ENCODE assay signal across 22 cellular contexts in the genomic region with DNA sequence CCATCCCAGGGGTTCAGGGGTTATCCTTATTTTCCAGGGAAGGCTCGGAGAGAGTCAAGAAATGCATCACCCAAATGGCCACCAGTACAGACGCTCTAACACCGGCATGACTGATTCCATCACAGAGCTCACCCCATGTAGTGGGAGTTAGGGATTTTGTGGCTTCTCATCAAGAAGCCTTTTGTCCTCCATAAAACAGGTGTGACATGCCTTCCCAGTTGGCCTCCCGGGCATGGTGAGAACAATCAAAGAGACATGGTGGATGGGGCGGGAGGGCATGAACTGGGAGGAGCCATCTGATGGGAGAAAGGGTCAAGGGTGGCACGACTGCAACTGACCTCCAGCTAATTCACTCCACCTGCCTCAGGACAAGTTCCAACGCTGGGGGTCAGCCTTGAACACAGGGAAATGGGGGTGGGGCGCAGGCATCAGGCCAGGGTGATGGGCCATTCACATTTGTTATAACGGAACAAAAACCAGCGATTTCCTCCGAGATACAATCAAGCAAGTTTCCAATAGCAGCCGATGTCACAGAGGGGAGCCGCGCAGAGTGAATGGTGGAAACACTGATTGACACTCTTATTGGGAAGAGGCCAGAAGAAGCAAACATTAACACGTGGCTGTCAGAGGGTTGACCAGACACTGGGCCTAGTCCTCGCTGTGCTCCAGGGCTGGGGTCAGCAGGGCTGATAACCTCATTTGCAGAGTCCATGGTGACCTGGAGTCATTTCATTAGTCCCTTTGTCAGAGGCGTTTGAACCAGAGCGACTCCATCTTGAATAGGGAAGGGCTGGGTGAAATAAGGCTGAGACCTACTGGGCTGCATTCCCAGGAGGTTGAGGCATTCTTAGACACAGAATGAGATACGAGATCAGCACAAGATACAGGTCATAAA.
DNase-seq lines count a peak whose midpoint lies in the region; ATAC-seq, FAIRE-seq and TF ChIP-seq lines count a peak whose summit lies in the region.
"Had no signal": no experiment of that assay in that cellular context is flagged by ENCODE, and none has a peak within 500 bp of the region (broad histone marks: within the 10 kb centered on the region; RNA-seq: fewer than 3 reads in every experiment).

No MANE protein-coding gene starts in this region.

- peaks cover 0 to 3% (median under 1%) of the 10 kb centered on the region in 4 experiments; a peak in 2 of 7 replicates for H3K4me1 ChIP-seq in H1 (replicated peaks in 1 of 4; ENCODE audit: control insufficient read depth in 3 of 4, insufficient read depth in 4 of 4, low read length in 3 of 4)

- no peak for ATAC-seq in GM18867 (IDR thresholded peaks at IDR 0.05; ENCODE audit: unreplicated experiment)
- ATAC-seq in activated CD4-positive, alpha-beta T cell treated with anti-CD3 and anti-CD28 coated beads for 36 hours: no peak
- ATAC-seq: GM23338, HCT116, SK-N-SH treated with all-trans-retinoic acid at 6 μM for 48 hours had no signal

- CTCF ChIA-PET in H1 (lab: Charles Lee; ENCODE audit: partially characterized antibody): interaction anchor here (0.7 to 2.4 kb wide), 6 partner anchors 29 to 213 kb away, joined by 3 to 6 read pairs (median 4); no protein-coding TSS in a partner anchor
- CTCF ChIA-PET in activated CD4-positive, alpha-beta T cell treated with anti-CD3 and anti-CD28 coated beads for 36 hours (lab: Charles Lee): no interaction called here

- no peaks in the 10 kb centered on the region for H3K9me3 ChIP-seq in H1 (ENCODE audit: insufficient read depth in 2 of 2, low read depth in 1 of 2, low read length in 1 of 2)

- H2BK5ac ChIP-seq in H1 (ENCODE audit: low read depth, low read length): no peak overlapping the region

- no peak overlapping the region for H2BK120ac ChIP-seq in H1 (replicated peaks; ENCODE audit: low read depth, low read length)

- H4K8ac ChIP-seq in H1 (ENCODE audit: extremely low read depth, insufficient read depth, low read length): no peak overlapping the region

- intact Hi-C loops in posterior vena cava (cut with DNase I): no loop called here
- intact Hi-C loops in activated CD4-positive, alpha-beta T cell treated with anti-CD3 and anti-CD28 coated beads for 36 hours (cut with DNase I, micrococcal nuclease): no loop called here

- H3K79me1 ChIP-seq in H1 (ENCODE audit: low read depth, low read length): no peaks in the 10 kb centered on the region

- H2AK5ac ChIP-seq in H1 (ENCODE audit: low read depth, low read length): no peak overlapping the region

- no peak overlapping the region for H2BK15ac ChIP-seq in H1 (ENCODE audit: low read length)

- H3K9me3 Mint-ChIP-seq in activated CD4-positive, alpha-beta T cell treated with anti-CD3 and anti-CD28 coated beads for 36 hours (ENCODE audit: low read depth): no peaks in the 10 kb centered on the region
- H3K9me3 Mint-ChIP-seq: CD4-positive, CD25-positive, alpha-beta regulatory T cell; GM23338 had no signal

- H3K4me3 Mint-ChIP-seq in activated CD4-positive, alpha-beta T cell treated with anti-CD3 and anti-CD28 coated beads for 36 hours: no peak overlapping the region
- H3K4me3 Mint-ChIP-seq: B cell; CD4-positive, CD25-positive, alpha-beta regulatory T cell; GM23338 had no signal

- no peak overlapping the region for H3K56ac ChIP-seq in H1 (replicated peaks; ENCODE audit: insufficient read length, low read depth, low read length)

- H3K4ac ChIP-seq in H1 (replicated peaks; ENCODE audit: insufficient read length, low read depth, low read length): no peak overlapping the region

- no peak overlapping the region for H4K5ac ChIP-seq in H1 (ENCODE audit: insufficient read length, low read depth, low read length)

- H4K91ac ChIP-seq in H1 (replicated peaks; ENCODE audit: insufficient read length, low read length): no peak overlapping the region

- H3K27me3 ChIP-seq in H1 (replicated peaks in 1 of 4; ENCODE audit: control insufficient read depth in 3 of 4, extremely low read depth in 1 of 4, insufficient read depth in 3 of 4, low read length in 3 of 4): no peaks in the 10 kb centered on the region; a peak in 2 of 7 replicates

- H3K36me3 ChIP-seq in H1 (ENCODE audit: control insufficient read depth in 2 of 4, insufficient read depth in 4 of 4, low read length in 3 of 4): no peaks in the 10 kb centered on the region

- H3K4me1 Mint-ChIP-seq in activated CD4-positive, alpha-beta T cell treated with anti-CD3 and anti-CD28 coated beads for 36 hours: no peaks in the 10 kb centered on the region
- H3K4me1 Mint-ChIP-seq: B cell; CD4-positive, CD25-positive, alpha-beta regulatory T cell had no signal

- peak; percentile 19 for DNase-seq in NCI-H748 (lab: John Stamatoyannopoulos, UW; ENCODE audit: unreplicated experiment)
- DNase-seq in NCI-H748 treated with DMSO at 0.1 percent for 48 hours (lab: John Stamatoyannopoulos, UW): no peak
- DNase-seq in NCI-H146 (lab: John Stamatoyannopoulos, UW): peak; percentile 72
- DNase-seq in H1 (ENCODE audit: low read depth in 1 of 2, low spot score in 2 of 2): no peak
- peak; percentile 55 for DNase-seq in posterior vena cava (ENCODE audit: low spot score)
- no peak for DNase-seq in HuH-7 (ENCODE audit: low spot score)
- no peak for DNase-seq in activated CD4-positive, alpha-beta T cell treated with anti-CD3 and anti-CD28 coated beads for 36 hours
- DNase-seq: 8988T; CD4-positive, CD25-positive, alpha-beta regulatory T cell; GDM1; KBM-7; MV-4-11; NCI-H1930; NCI-H446; NCI-H526 treated with DMSO at 0.1 percent for 48 hours; NK-92 treated with Interleukin-12 subunit alpha and Interleukin-12 subunit beta, amount 100 ng/mL, for 24 hours; SHP77 had no signal

- no peak for FAIRE-seq in H1 (lab: Jason Lieb, UNC)

- H3K36me3 Mint-ChIP-seq in activated CD4-positive, alpha-beta T cell treated with anti-CD3 and anti-CD28 coated beads for 36 hours (ENCODE audit: low read depth): no peaks in the 10 kb centered on the region
- H3K36me3 Mint-ChIP-seq: CD4-positive, CD25-positive, alpha-beta regulatory T cell had no signal

- 87% methylated on average over 19 of the region's 19 CpGs; no CpG with 5 or more reads in 1 of the 2 experiments for WGBS in H1 (ENCODE audit: extremely low coverage in 1 of 2, insufficient coverage in 1 of 2, insufficient read length in 1 of 2, insufficient replicate concordance in 2 of 2, low coverage in 1 of 2, low lambda C conversion rate in 2 of 2, missing lambda C conversion rate in 1 of 2), 2 experiments

- H3K4me3 ChIP-seq in H1 (ENCODE audit: extremely low read depth in 1 of 4, insufficient read depth in 2 of 4, low read depth in 3 of 4, low read length in 4 of 4): no peak overlapping the region
- H3K4me3 ChIP-seq: GM23338 had no signal

- no peak overlapping the region for H3K27ac Mint-ChIP-seq in activated CD4-positive, alpha-beta T cell treated with anti-CD3 and anti-CD28 coated beads for 36 hours
- H3K27ac Mint-ChIP-seq: B cell; CD4-positive, CD25-positive, alpha-beta regulatory T cell; GM23338 had no signal

- TF ChIP-seq EP300 in H1 (IDR thresholded peaks at IDR 0.05; ENCODE audit: borderline replicate concordance in 1 of 2, low read depth in 2 of 2, low read length in 2 of 2): no peak

- 0 out of 2 replicates have a peak overlapping the region, but pooled peaks have one; percentile 27 for H2BK12ac ChIP-seq in H1 (ENCODE audit: low read depth, low read length)

- H4K20me1 ChIP-seq in H1 (replicated peaks in 1 of 2; ENCODE audit: control insufficient read depth in 1 of 2, insufficient read depth in 2 of 2, low read length in 2 of 2): no peaks in the 10 kb centered on the region

- no peak overlapping the region for H3K27ac ChIP-seq in H1 (ENCODE audit: low read depth, low read length)

- no peak overlapping the region for H3K23ac ChIP-seq in H1 (ENCODE audit: insufficient read length)

- H3K18ac ChIP-seq in H1 (ENCODE audit: extremely low read depth, low read length): no peak overlapping the region

- no peaks in the 10 kb centered on the region for H3K23me2 ChIP-seq in H1 (ENCODE audit: low read depth, low read length)

- H2BK20ac ChIP-seq in H1 (ENCODE audit: low read length): no peak overlapping the region

- no peak for TF ChIP-seq POLR2A in H1 (IDR thresholded peaks at IDR 0.05; ENCODE audit: control extremely low read depth in 1 of 2, low read depth in 2 of 2, low read length in 2 of 2)

- H3K79me2 ChIP-seq in H1 (ENCODE audit: control insufficient read depth in 1 of 2, insufficient read depth in 2 of 2, low read length in 2 of 2): no peaks in the 10 kb centered on the region

- H3K4me2 ChIP-seq in H1 (ENCODE audit: insufficient read depth in 1 of 2, low read depth in 2 of 2, low read length in 2 of 2): no peak overlapping the region
- H3K4me2 ChIP-seq: GM23338 had no signal

- no peak overlapping the region for H3K14ac ChIP-seq in H1 (ENCODE audit: insufficient read length)

- POLR2A ChIA-PET in H1 (lab: Charles Lee; ENCODE audit: partially characterized antibody): no interaction called here
- POLR2A ChIA-PET in activated CD4-positive, alpha-beta T cell treated with anti-CD3 and anti-CD28 coated beads for 36 hours (lab: Charles Lee): no interaction called here

- H3K9ac ChIP-seq in H1 (replicated peaks in 1 of 4; ENCODE audit: extremely low read depth in 1 of 4, low read depth in 3 of 4, low read length in 3 of 4): no peak overlapping the region

- TF ChIP-seq CTCF in H1 (IDR thresholded peaks at IDR 0.05; ENCODE audit: control extremely low read depth in 1 of 3, insufficient read depth in 1 of 3, low read depth in 1 of 3, low read length in 3 of 3): no peak

- no peaks in the 10 kb centered on the region for H3K27me3 Mint-ChIP-seq in activated CD4-positive, alpha-beta T cell treated with anti-CD3 and anti-CD28 coated beads for 36 hours
- H3K27me3 Mint-ChIP-seq: CD4-positive, CD25-positive, alpha-beta regulatory T cell had no signal

- no peak overlapping the region for H2AFZ ChIP-seq in H1 (ENCODE audit: low read length)
- H2AFZ ChIP-seq: GM23338 had no signal

- no peak for TF ChIP-seq RAD21 in H1 (IDR thresholded peaks at IDR 0.05 in 1 of 2, conservative IDR thresholded peaks at IDR 0.05 in 1 of 2; ENCODE audit: low read depth in 2 of 2, low read length in 2 of 2)

TF ChIP-seq in H1, 55 proteins besides CTCF, POLR2A, EP300 and RAD21 (continues in another document):
- TF ChIP-seq RBBP5 (IDR thresholded peaks at IDR 0.05; ENCODE audit: borderline replicate concordance, low read depth, low read length) (no peak), SIRT6 (IDR thresholded peaks at IDR 0.05; ENCODE audit: low read length) (no peak), TCF12 (IDR thresholded peaks at IDR 0.05; ENCODE audit: low read depth, low read length) (no peak), JUND (IDR thresholded peaks at IDR 0.05; ENCODE audit: low read length) (no peak), SP4 (IDR thresholded peaks at IDR 0.05; ENCODE audit: low read length) (no peak)
- TF ChIP-seq, protein P1, sequence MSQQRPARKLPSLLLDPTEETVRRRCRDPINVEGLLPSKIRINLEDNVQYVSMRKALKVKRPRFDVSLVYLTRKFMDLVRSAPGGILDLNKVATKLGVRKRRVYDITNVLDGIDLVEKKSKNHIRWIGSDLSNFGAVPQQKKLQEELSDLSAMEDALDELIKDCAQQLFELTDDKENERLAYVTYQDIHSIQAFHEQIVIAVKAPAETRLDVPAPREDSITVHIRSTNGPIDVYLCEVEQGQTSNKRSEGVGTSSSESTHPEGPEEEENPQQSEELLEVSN (IDR thresholded peaks at IDR 0.05): no peak

Comparison
In these comparisons a context has a peak if more than half of its experiments do, and no peak if none do; other contexts are left out.
1. DNase-seq: peak in NCI-H748 (single experiment), NCI-H146 (single experiment) and posterior vena cava (single experiment); none in NCI-H748 treated with DMSO at 0.1 percent for 48 hours (single experiment), H1 (0 of 2), HuH-7 (single experiment) and activated CD4-positive, alpha-beta T cell treated with anti-CD3 and anti-CD28 coated beads for 36 hours (single experiment).